In genomic region chr21:45516671-45517151, GRCh38 we compare ENCODE assay signal across 20 cellular contexts. TPM values are rescaled to one million over a fixed set of nuclear protein-coding genes. Genes with fewer than 3 reads are reported as not detected.
DNase-seq lines count a peak whose midpoint lies in the region; ATAC-seq and TF ChIP-seq lines count a peak whose summit lies in the region.
"Had no signal": no experiment of that assay in that cellular context is flagged by ENCODE, and none has a peak within 500 bp of the region (broad histone marks: within the 10 kb centered on the region; RNA-seq: fewer than 3 reads in every experiment).

No MANE protein-coding gene starts in this region.

- TF ChIP-seq CTCF in spleen (IDR thresholded peaks at IDR 0.05 in 8 of 11, conservative IDR thresholded peaks at IDR 0.05 in 3 of 11) (no peak), GM13977 (IDR thresholded peaks at IDR 0.05; ENCODE audit: extremely low read depth, insufficient read depth, missing control alignments) (no peak)

- in situ Hi-C loops in GM13977 (cut with MboI; ENCODE audit: low pct_unique_long_range_greater_than_20kb, low sequenced_read_pairs, unreplicated experiment), result no loop called here

- peaks cover 5% of the 10 kb centered on the region for H3K79me1 ChIP-seq in neuronal stem cell (ENCODE audit: low read depth, low read length)

- no peak for ATAC-seq in activated CD4-positive, alpha-beta T cell treated with anti-CD3 and anti-CD28 coated beads for 36 hours
- ATAC-seq in T-helper 17 cell, result no peak
- no peak for ATAC-seq in left ventricle myocardium superior

- no peaks in the 10 kb centered on the region for H3K27me3 Mint-ChIP-seq in activated CD4-positive, alpha-beta T cell treated with anti-CD3 and anti-CD28 coated beads for 36 hours
- H3K27me3 Mint-ChIP-seq in T-helper 17 cell, result no peaks in the 10 kb centered on the region

- no peak overlapping the region for H4K91ac ChIP-seq in neuronal stem cell (ENCODE audit: low read depth, low read length, poor library complexity)

- no peak overlapping the region for H2AFZ ChIP-seq in neuronal stem cell (ENCODE audit: low read length)
- H2AFZ ChIP-seq: parathyroid adenoma had no signal

- peaks cover 0 to 80% (median 32%) of the 10 kb centered on the region in 6 donors for H3K36me3 ChIP-seq in spleen
- H3K36me3 ChIP-seq in neuronal stem cell (replicated peaks in 1 of 2; ENCODE audit: control insufficient read depth in 2 of 2, insufficient read depth in 2 of 2, low read length in 2 of 2), result peaks cover 15 to 27% of the 10 kb centered on the region in 2 donors
- H3K36me3 ChIP-seq: breast epithelium had no signal

- no peak overlapping the region for H2BK5ac ChIP-seq in neuronal stem cell (ENCODE audit: low read length)

- CTCF ChIA-PET in activated CD4-positive, alpha-beta T cell treated with anti-CD3 and anti-CD28 coated beads for 36 hours (lab: Charles Lee), result no interaction called here

- no peak overlapping the region for H3K14ac ChIP-seq in neuronal stem cell (ENCODE audit: low read length)

- H2AK5ac ChIP-seq in neuronal stem cell (ENCODE audit: low read depth, low read length), result no peak overlapping the region

- WGBS in spleen, 5 donors, result 88 to 95% (median 93%) methylated on average over 12 to 14 of the region's 14 CpGs
- WGBS in neuronal stem cell (ENCODE audit: extremely low coverage in 2 of 2, insufficient read length in 2 of 2, insufficient replicate concordance in 1 of 2), 2 donors, result no CpG with 5 or more reads among the region's 14 CpGs

- H3K27ac ChIP-seq in spleen (peak overlapping the region in 5 of 8 donors; percentile 66 to 89 (median 79)), neuronal stem cell (replicated peaks; ENCODE audit: low read length) (no peak overlapping the region)
- H3K27ac ChIP-seq: 22Rv1, parathyroid adenoma, thoracic aorta had no signal

- H3K4me3 Mint-ChIP-seq in activated CD4-positive, alpha-beta T cell treated with anti-CD3 and anti-CD28 coated beads for 36 hours, result no peak overlapping the region
- no peak overlapping the region for H3K4me3 Mint-ChIP-seq in T-helper 17 cell
- H3K4me3 Mint-ChIP-seq: nephron had no signal

- POLR2A ChIA-PET in activated CD4-positive, alpha-beta T cell treated with anti-CD3 and anti-CD28 coated beads for 36 hours (lab: Charles Lee), result no interaction called here

- H3K4me2 ChIP-seq in neuronal stem cell (ENCODE audit: insufficient read depth, low read length, poor library complexity, severe bottlenecking), result no peak overlapping the region

- no peak overlapping the region for H3K9ac ChIP-seq in neuronal stem cell (ENCODE audit: low read depth, low read length, poor library complexity)
- H3K9ac ChIP-seq: parathyroid adenoma had no signal

- H3K27me3 ChIP-seq in spleen (replicated peaks in 1 of 7) (no peaks in the 10 kb centered on the region), neuronal stem cell (ENCODE audit: control insufficient read depth in 3 of 3, insufficient read depth in 3 of 3, low read depth in 1 of 3, low read length in 3 of 3) (no peaks in the 10 kb centered on the region)
- H3K27me3 ChIP-seq: breast epithelium had no signal

- no peaks in the 10 kb centered on the region for H3K9me3 ChIP-seq in T-helper 17 cell (ENCODE audit: control insufficient read depth, low read length, poor library complexity, severe bottlenecking)
- H3K9me3 ChIP-seq in spleen, result peaks cover 3 to 45% (median 41%) of the 10 kb centered on the region in 8 donors
- H3K9me3 ChIP-seq in neuronal stem cell (replicated peaks in 1 of 2; ENCODE audit: control insufficient read depth in 2 of 2, insufficient read depth in 1 of 2, low read depth in 1 of 2, low read length in 2 of 2), result peaks cover 7 to 22% of the 10 kb centered on the region in 2 donors

- peaks cover 0 to 46% (median 0%) of the 10 kb centered on the region in 6 donors for H3K4me1 ChIP-seq in spleen
- no peaks in the 10 kb centered on the region for H3K4me1 ChIP-seq in neuronal stem cell (ENCODE audit: control insufficient read depth in 2 of 2, insufficient read depth in 1 of 2, low read depth in 1 of 2, low read length in 2 of 2)
- H3K4me1 ChIP-seq: parathyroid adenoma had no signal

- peaks cover 31% of the 10 kb centered on the region for H3K9me3 Mint-ChIP-seq in activated CD4-positive, alpha-beta T cell treated with anti-CD3 and anti-CD28 coated beads for 36 hours (ENCODE audit: low read depth)

- H3K23ac ChIP-seq in neuronal stem cell (ENCODE audit: low read depth, low read length, poor library complexity), result no peak overlapping the region

- H3K4ac ChIP-seq in neuronal stem cell (ENCODE audit: low read length), result no peak overlapping the region

- H2BK12ac ChIP-seq in neuronal stem cell (ENCODE audit: low read length), result no peak overlapping the region

- H3K36me3 Mint-ChIP-seq in activated CD4-positive, alpha-beta T cell treated with anti-CD3 and anti-CD28 coated beads for 36 hours (ENCODE audit: low read depth), result peaks cover 51% of the 10 kb centered on the region
- H3K36me3 Mint-ChIP-seq in T-helper 17 cell (ENCODE audit: low read depth), result peaks cover 2% of the 10 kb centered on the region

- H4K8ac ChIP-seq in neuronal stem cell (ENCODE audit: low read depth, low read length), result no peak overlapping the region

- DNase-seq in activated CD4-positive, alpha-beta T cell treated with anti-CD3 and anti-CD28 coated beads for 36 hours, result no peak
- DNase-seq in activated CD4-positive, alpha-beta T cell treated with anti-CD3 and anti-CD28 coated beads, Interleukin-2, amount 50 U/mL, for 1 hour, result no peak
- DNase-seq in T-helper 17 cell (no peak), left ventricle myocardium superior (peak; percentile 18), spleen (peak; percentile 56), COLO668 (lab: John Stamatoyannopoulos, UW; ENCODE audit: unreplicated experiment) (no peak), neuronal stem cell (ENCODE audit: low spot score) (no peak), GM13977 (ENCODE audit: low spot score) (no peak)
- DNase-seq: activated CD4-positive, alpha-beta T cell treated with anti-CD3 and anti-CD28 coated beads for 48 hours; activated effector memory CD4-positive, alpha-beta T cell treated with anti-CD3 and anti-CD28 coated beads, Interleukin-2, amount 50 U/mL, for 16 hours; GF-D8; KBM-7; NCI-H1694 treated with DMSO at 0.1 percent for 48 hours; NCI-H69; T-helper 1 cell had no signal

- H3K18ac ChIP-seq in neuronal stem cell (ENCODE audit: low read length), result no peak overlapping the region

- intact Hi-C loops in activated CD4-positive, alpha-beta T cell treated with anti-CD3 and anti-CD28 coated beads for 36 hours (cut with DNase I, micrococcal nuclease), result no loop called here
- intact Hi-C loops in left ventricle myocardium superior (cut with micrococcal nuclease) (no loop called here), spleen (cut with DNase I; ENCODE audit: low total_unique reads) (no loop called here)

- peak overlapping the region; percentile 91 for H3K27ac Mint-ChIP-seq in activated CD4-positive, alpha-beta T cell treated with anti-CD3 and anti-CD28 coated beads for 36 hours
- H3K27ac Mint-ChIP-seq in T-helper 17 cell, result peak overlapping the region; percentile 54
- H3K27ac Mint-ChIP-seq: nephron had no signal

- H2BK15ac ChIP-seq in neuronal stem cell (ENCODE audit: low read length), result no peak overlapping the region

- TF ChIP-seq POLR2A in spleen (IDR thresholded peaks at IDR 0.05), result no peak

- H3K4me1 Mint-ChIP-seq in activated CD4-positive, alpha-beta T cell treated with anti-CD3 and anti-CD28 coated beads for 36 hours, result peaks cover 13% of the 10 kb centered on the region
- peaks cover 8% of the 10 kb centered on the region for H3K4me1 Mint-ChIP-seq in T-helper 17 cell
- H3K4me1 Mint-ChIP-seq: nephron had no signal

- no peak overlapping the region for H2BK120ac ChIP-seq in neuronal stem cell (ENCODE audit: low read depth, low read length)

- H3K4me3 ChIP-seq in spleen (peak overlapping the region in 1 of 8 donors; percentile 43), neuronal stem cell (ENCODE audit: low read length in 2 of 2) (no peak overlapping the region)
- H3K4me3 ChIP-seq: breast epithelium, thoracic aorta had no signal

RNA-seq across cellular contexts. Expression of gene SLC19A1, which starts 25.5 kb away (rescaled TPM):
- 10 to 100 TPM; 46.1 to 50.0 TPM for total RNA-seq in activated CD4-positive, alpha-beta T cell treated with anti-CD3 and anti-CD28 coated beads for 36 hours
- total RNA-seq in T-helper 17 cell (10 to 100 TPM; 10.8 to 13.7 TPM), left ventricle myocardium superior (7.6 TPM), spleen (10 to 100 TPM; 21.6 to 52.8 (median 35.0) TPM)
- 10 to 100 TPM in 2 of 3 donors, 1 to 10 TPM in 1; 7.5 to 17.6 (median 13.3) TPM for polyA plus RNA-seq in spleen
- 16.6 TPM for polyA plus RNA-seq in neuronal stem cell (2013, experiment 1 of 2)
- 16.2 TPM for polyA plus RNA-seq in neuronal stem cell (2013, experiment 2 of 2)

Comparison
In these comparisons a context has a peak if more than half of its experiments do, and no peak if none do; other contexts are left out.
1. DNase-seq: peak in left ventricle myocardium superior (single experiment) and spleen (single experiment); none in activated CD4-positive, alpha-beta T cell treated with anti-CD3 and anti-CD28 coated beads for 36 hours (single experiment), activated CD4-positive, alpha-beta T cell treated with anti-CD3 and anti-CD28 coated beads, Interleukin-2, amount 50 U/mL, for 1 hour (single experiment), T-helper 17 cell (0 of 3), COLO668 (single experiment), neuronal stem cell (single experiment) and GM13977 (single experiment).